In genomic region chr4:70705146-70705855, GRCh38 we compare ENCODE assay signal across 1 cellular context.
A peak's percentile ranks its signal among the peaks of the same experiment; 100 is the strongest.
TF ChIP-seq lines count a peak whose summit lies in the region.

No MANE protein-coding gene starts in this region.

TF ChIP-seq in HEK293, 187 proteins besides CTCF, POLR2A, EP300 and RAD21 (continued from another document):
- TF ChIP-seq PATZ1 (tag by site-specific recombination; IDR thresholded peaks at IDR 0.05) (peak; percentile 95), ZNF416 (tag by site-specific recombination; IDR thresholded peaks at IDR 0.05) (no peak), GLIS2 (tag by site-specific recombination; IDR thresholded peaks at IDR 0.05) (peak; percentile 92), ZNF549 (tag by site-specific recombination; IDR thresholded peaks at IDR 0.05) (no peak), GLI2 (tag by site-specific recombination; IDR thresholded peaks at IDR 0.05; ENCODE audit: borderline replicate concordance, low read depth) (no peak), HIC1 (tag by site-specific recombination; IDR thresholded peaks at IDR 0.05) (no peak), OSR2 (tag by site-specific recombination; IDR thresholded peaks at IDR 0.05) (no peak; the same call in 1 of the 2 replicates), MYNN (tag by site-specific recombination; IDR thresholded peaks at IDR 0.05; ENCODE audit: borderline replicate concordance) (no peak), ZNF184 (tag by site-specific recombination; IDR thresholded peaks at IDR 0.05) (no peak), SCRT1 (tag by site-specific recombination; IDR thresholded peaks at IDR 0.05; ENCODE audit: borderline replicate concordance) (no peak), ZNF335 (tag by site-specific recombination; conservative IDR thresholded peaks at IDR 0.05) (peak; percentile 72; the same call in 1 of the 2 replicates), IKZF3 (tag by site-specific recombination; IDR thresholded peaks at IDR 0.05) (peak; percentile 78; the same call in 1 of the 2 replicates), ZNF776 (tag by site-specific recombination; IDR thresholded peaks at IDR 0.05; ENCODE audit: borderline replicate concordance) (no peak), ZNF248 (tag by site-specific recombination; IDR thresholded peaks at IDR 0.05) (no peak), ZNF473 (tag by site-specific recombination; IDR thresholded peaks at IDR 0.05) (no peak), ZNF792 (tag by site-specific recombination; IDR thresholded peaks at IDR 0.05) (no peak), ZNF350 (tag by site-specific recombination; IDR thresholded peaks at IDR 0.05) (no peak), PBX3 (CRISPR knock-in tag; IDR thresholded peaks at IDR 0.05) (no peak), ZNF26 (tag by site-specific recombination; IDR thresholded peaks at IDR 0.05) (no peak), ZNF280D (tag by site-specific recombination; IDR thresholded peaks at IDR 0.05) (no peak), ZBTB7A (tag by site-specific recombination; IDR thresholded peaks at IDR 0.05; ENCODE audit: low read depth) (no peak; the same call in 1 of the 2 replicates), ZNF423 (tag by site-specific recombination; IDR thresholded peaks at IDR 0.05) (0 out of 2 replicates have a peak, but pooled peaks have one; percentile 25), ZIC2 (tag by site-specific recombination; IDR thresholded peaks at IDR 0.05) (peak; percentile 81), ZBTB26 (tag by site-specific recombination; optimal IDR thresholded peaks at IDR 0.05) (peak; percentile 60), ZNF155 (tag by site-specific recombination; IDR thresholded peaks at IDR 0.05) (no peak), BCL6B (tag by site-specific recombination; IDR thresholded peaks at IDR 0.05) (no peak), ZBTB6 (tag by site-specific recombination; IDR thresholded peaks at IDR 0.05) (no peak), ZNF132 (tag by site-specific recombination; IDR thresholded peaks at IDR 0.05; ENCODE audit: borderline replicate concordance) (no peak), ZNF48 (tag by site-specific recombination; IDR thresholded peaks at IDR 0.05) (no peak), KLF7 (tag by site-specific recombination; IDR thresholded peaks at IDR 0.05; ENCODE audit: borderline replicate concordance) (peak; percentile 63; the same call in 1 of the 2 replicates), ZNF146 (tag by site-specific recombination; IDR thresholded peaks at IDR 0.05) (no peak), ZNF660 (tag by site-specific recombination; IDR thresholded peaks at IDR 0.05) (no peak), GFI1B (tag by site-specific recombination; IDR thresholded peaks at IDR 0.05) (no peak), ZNF292 (tag by site-specific recombination; IDR thresholded peaks at IDR 0.05; ENCODE audit: borderline replicate concordance, low read depth) (no peak), ZNF133 (tag by site-specific recombination; IDR thresholded peaks at IDR 0.05) (no peak), KLF9 (tag by site-specific recombination; IDR thresholded peaks at IDR 0.05; ENCODE audit: low read depth) (peak; percentile 90)
